Comparison of ENCODE assay signal across 15 cellular contexts in the genomic region with DNA sequence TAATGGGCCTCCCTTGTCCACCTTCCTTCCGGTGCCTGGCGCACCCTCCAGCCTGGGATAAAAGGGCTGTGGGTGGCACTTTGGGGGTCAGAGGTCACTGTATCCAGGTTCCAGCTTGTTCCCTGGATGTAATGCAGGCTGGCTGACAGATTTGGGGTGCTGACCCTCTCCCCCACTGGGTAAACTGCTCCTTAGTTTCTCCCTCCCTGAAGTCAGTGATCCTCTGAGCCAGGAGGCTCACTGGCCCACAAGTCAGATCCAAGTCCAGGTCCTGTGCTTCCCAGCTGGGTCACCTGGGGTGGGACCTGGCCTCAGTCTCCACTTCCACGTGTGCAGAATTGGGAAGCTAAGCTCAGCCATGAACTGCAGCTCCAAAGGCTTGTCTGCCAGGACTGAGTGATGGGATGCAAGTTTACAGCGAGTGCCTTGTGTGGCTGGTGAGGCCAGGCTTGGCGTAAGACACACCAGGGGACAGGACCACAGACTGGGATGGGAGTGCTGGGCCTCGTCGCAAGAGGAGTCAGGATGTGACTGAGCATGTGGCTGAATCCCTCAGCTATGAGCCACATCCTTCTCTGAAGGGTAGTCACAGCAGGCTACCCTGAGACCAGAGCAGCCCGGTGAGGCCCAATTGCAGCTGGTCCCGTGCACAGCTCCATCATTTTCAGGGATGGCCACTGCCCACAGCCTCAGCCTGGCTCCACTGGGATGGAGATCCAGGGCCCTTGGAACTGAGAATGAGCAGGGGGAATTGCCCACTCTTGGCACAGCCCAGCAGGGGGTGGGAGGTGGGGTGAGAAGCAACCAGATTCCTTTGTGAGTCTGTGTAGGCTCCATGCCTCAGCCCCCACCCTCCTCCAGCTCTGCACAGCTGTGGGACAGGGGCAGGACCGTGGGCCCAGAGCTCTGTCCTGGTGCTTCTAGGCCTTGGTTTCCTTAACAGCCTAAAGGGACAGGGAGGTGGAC. TPM values are rescaled to one million over a fixed set of nuclear protein-coding genes. Genes with fewer than 3 reads are reported as not detected.
DNase-seq lines count a peak whose midpoint lies in the region; ATAC-seq and TF ChIP-seq lines count a peak whose summit lies in the region.
"Had no signal": no experiment of that assay in that cellular context is flagged by ENCODE, and none has a peak within 500 bp of the region (broad histone marks: within the 10 kb centered on the region; RNA-seq: fewer than 3 reads in every experiment).

No MANE protein-coding gene starts in this region.

- H3K27ac ChIP-seq in heart left ventricle (peak overlapping the region in 1 of 12 donors; percentile 25), MM.1S (ENCODE audit: low read length) (peak overlapping the region; percentile 16; the same call in 1 of the 2 replicates)
- H3K27ac ChIP-seq: left lung had no signal

- peaks cover 0 to 47% (median 35%) of the 10 kb centered on the region in 9 donors for H3K36me3 ChIP-seq in heart left ventricle
- no peaks in the 10 kb centered on the region; the same call in 1 of the 2 replicates for H3K36me3 ChIP-seq in MM.1S (replicated peaks; ENCODE audit: insufficient read depth, low read length)

- WGBS in heart left ventricle, 4 donors: 78 to 88% (median 83%) methylated on average over 10 of the region's 10 CpGs

- H3K9me3 Mint-ChIP-seq in central memory CD8-positive, alpha-beta T cell: no peaks in the 10 kb centered on the region
- no peaks in the 10 kb centered on the region for H3K9me3 Mint-ChIP-seq in stimulated activated naive CD8-positive, alpha-beta T cell treated with anti-CD3 and anti-CD28 coated beads, Interleukin-15, amount 100 ng/mL, for 72 hours
- H3K9me3 Mint-ChIP-seq: activated CD4-positive, alpha-beta T cell treated with anti-CD3 and anti-CD28 coated beads, Interleukin-2, amount 10 ng/mL, durations not matched to agents 24 days and 14 days had no signal

- H3K27ac Mint-ChIP-seq in central memory CD8-positive, alpha-beta T cell (ENCODE audit: low read depth): no peak overlapping the region
- H3K27ac Mint-ChIP-seq in stimulated activated naive CD8-positive, alpha-beta T cell treated with anti-CD3 and anti-CD28 coated beads, Interleukin-15, amount 100 ng/mL, for 72 hours: no peak overlapping the region

- peaks cover 9% of the 10 kb centered on the region for H3K36me3 Mint-ChIP-seq in central memory CD8-positive, alpha-beta T cell (ENCODE audit: insufficient read depth)

- H3K79me2 ChIP-seq in MM.1S (ENCODE audit: low read length): no peaks in the 10 kb centered on the region

- H3K4me1 Mint-ChIP-seq in central memory CD8-positive, alpha-beta T cell: peaks cover 25% of the 10 kb centered on the region
- H3K4me1 Mint-ChIP-seq in stimulated activated naive CD8-positive, alpha-beta T cell treated with anti-CD3 and anti-CD28 coated beads, Interleukin-15, amount 100 ng/mL, for 72 hours: peaks cover 47% of the 10 kb centered on the region

- peaks cover 26% of the 10 kb centered on the region for H3K27me3 Mint-ChIP-seq in central memory CD8-positive, alpha-beta T cell
- H3K27me3 Mint-ChIP-seq in stimulated activated naive CD8-positive, alpha-beta T cell treated with anti-CD3 and anti-CD28 coated beads, Interleukin-15, amount 100 ng/mL, for 72 hours: peaks cover 31% of the 10 kb centered on the region

- no peak overlapping the region for H2AFZ ChIP-seq in MM.1S (ENCODE audit: low read length)

- intact Hi-C loops in Right ventricle myocardium inferior (cut with DNase I): no loop called here
- intact Hi-C loops in heart left ventricle (cut with DNase I): loop anchor here in 1 of 10 donors (1.0 kb wide), 1 partner anchor 63 kb away; no protein-coding TSS in a partner anchor

- peaks cover 15% of the 10 kb centered on the region for H3F3A ChIP-seq in MM.1S (ENCODE audit: insufficient read depth, low read length)

- DNase-seq in Right ventricle myocardium inferior (ENCODE audit: missing footprints) (peak; percentile 50), heart left ventricle (no peak), MM.1S (no peak)
- DNase-seq in central memory CD8-positive, alpha-beta T cell (ENCODE audit: low spot score in 2 of 2): no peak
- no peak for DNase-seq in stimulated activated naive CD8-positive, alpha-beta T cell treated with anti-CD3 and anti-CD28 coated beads, Interleukin-15, amount 100 ng/mL, for 72 hours
- DNase-seq in stimulated activated CD4-positive, alpha-beta T cell treated with anti-CD3 and anti-CD28 coated beads, Interleukin-2, amount 100 ng/mL, for 24 hours: no peak
- DNase-seq: stimulated activated CD4-positive, alpha-beta T cell treated with anti-CD3 and anti-CD28 coated beads, Interleukin-12 subunit alpha, Interleukin-12 subunit beta, amount 100 ng/mL, for 4 hours; stimulated activated CD8-positive, alpha-beta memory T cell treated with anti-CD3 and anti-CD28 coated beads, Interleukin-4, amount 100 ng/mL, for 48 hours had no signal

- H3K9me3 ChIP-seq in heart left ventricle: no peaks in the 10 kb centered on the region
- H3K9me3 ChIP-seq in MM.1S (replicated peaks; ENCODE audit: insufficient read depth, low read length): no peaks in the 10 kb centered on the region
- H3K9me3 ChIP-seq: left lung had no signal

- TF ChIP-seq CTCF in heart left ventricle (IDR thresholded peaks at IDR 0.05): no peak
- no peak for TF ChIP-seq CTCF in MM.1S (IDR thresholded peaks at IDR 0.05; ENCODE audit: low read length)

- H3K9ac ChIP-seq in MM.1S (ENCODE audit: low read length): no peak overlapping the region

- H3K4me3 ChIP-seq in heart left ventricle (no peak overlapping the region), MM.1S (ENCODE audit: low read length) (no peak overlapping the region)
- H3K4me3 ChIP-seq: left lung had no signal

- no peaks in the 10 kb centered on the region for H3K9me2 ChIP-seq in MM.1S (replicated peaks; ENCODE audit: insufficient read depth, low read length)

- ATAC-seq in Right ventricle myocardium inferior (no peak), heart left ventricle (no peak), HG03439 (IDR thresholded peaks at IDR 0.05; ENCODE audit: unreplicated experiment) (no peak), GM18520 (IDR thresholded peaks at IDR 0.05; ENCODE audit: unreplicated experiment) (no peak)
- ATAC-seq in central memory CD8-positive, alpha-beta T cell (replicated peaks; ENCODE audit: extremely low read depth, poor library complexity, severe bottlenecking): no peak
- peak; percentile 26 for ATAC-seq in stimulated activated naive CD8-positive, alpha-beta T cell treated with anti-CD3 and anti-CD28 coated beads, Interleukin-15, amount 100 ng/mL, for 72 hours
- ATAC-seq: left lung had no signal

- H3K4me2 ChIP-seq in MM.1S (ENCODE audit: low read depth, low read length): peak overlapping the region; percentile 8; the same call in 1 of the 2 replicates

- H3K4me3 Mint-ChIP-seq in central memory CD8-positive, alpha-beta T cell: peak overlapping the region; percentile 50
- no peak overlapping the region for H3K4me3 Mint-ChIP-seq in stimulated activated naive CD8-positive, alpha-beta T cell treated with anti-CD3 and anti-CD28 coated beads, Interleukin-15, amount 100 ng/mL, for 72 hours

- H3K27me3 ChIP-seq in heart left ventricle (peaks cover 1 to 33% (median 17%) of the 10 kb centered on the region in 9 donors), MM.1S (replicated peaks; ENCODE audit: insufficient read depth, low read length) (peaks cover 27% of the 10 kb centered on the region)

- H3K4me1 ChIP-seq in heart left ventricle (peaks cover 0 to 46% (median 23%) of the 10 kb centered on the region in 12 donors), MM.1S (ENCODE audit: low read length) (peaks cover 21% of the 10 kb centered on the region)

- no peak for TF ChIP-seq POLR2A in heart left ventricle (IDR thresholded peaks at IDR 0.05)

- no peaks in the 10 kb centered on the region for H4K20me1 ChIP-seq in MM.1S (ENCODE audit: insufficient read depth, low read length)

RNA-seq across cellular contexts. Expression of a gene that starts 7.2 kb away (rescaled TPM):
- 6.8 TPM for total RNA-seq in Right ventricle myocardium inferior
- total RNA-seq in heart left ventricle: 1 to 10 TPM in 4 of 9 donors, under 1 TPM in 5; 0.48 to 4.4 (median 1.00) TPM
- polyA plus RNA-seq in heart left ventricle: 1 to 10 TPM in 1 of 2 donors, not detected in 1; 1.7 TPM
- total RNA-seq: dermis microvascular lymphatic vessel endothelial cell, left lung, NCI-H460 had no signal
- polyA plus RNA-seq: BJ had no signal

RNA-seq across cellular contexts. Expression of a gene that starts 18.9 kb away (rescaled TPM):
- 1.2 TPM for total RNA-seq in Right ventricle myocardium inferior
- under 1 TPM in 8 of 9 donors, not detected in 1; 0.35 to 0.61 (median 0.44) TPM for total RNA-seq in heart left ventricle
- under 1 TPM; 0.07 to 0.34 TPM for polyA plus RNA-seq in heart left ventricle

RNA-seq across cellular contexts. Expression of a gene that starts 39.2 kb away (rescaled TPM):
- total RNA-seq in Right ventricle myocardium inferior: 1.5 TPM
- total RNA-seq in heart left ventricle: 1 to 10 TPM in 2 of 9 donors, under 1 TPM in 3, not detected in 4; 0.21 to 6.9 (median 0.52) TPM
- under 1 TPM; 0.30 to 0.79 TPM for polyA plus RNA-seq in heart left ventricle
